Comparison of ENCODE assay signal across 11 cellular contexts in genomic region chr1:26618561-26618960, GRCh38.
DNase-seq lines count a peak whose midpoint lies in the region; ATAC-seq and TF ChIP-seq lines count a peak whose summit lies in the region.
"Had no signal": no experiment of that assay in that cellular context is flagged by ENCODE, and none has a peak within 500 bp of the region (broad histone marks: within the 10 kb centered on the region; RNA-seq: fewer than 3 reads in every experiment).

No MANE protein-coding gene starts in this region.

- H3K27me3 Mint-ChIP-seq in MCF 10A (ENCODE audit: insufficient read depth, unreplicated experiment) (no peaks in the 10 kb centered on the region), neural crest cell (ENCODE audit: low read depth) (no peaks in the 10 kb centered on the region)
- no peaks in the 10 kb centered on the region for H3K27me3 Mint-ChIP-seq in CD4-positive, alpha-beta memory T cell

- no TSS peak for BruUV-seq in MCF 10A (replicated peaks; lab: Mats Ljungman, UMichigan)

- no peaks in the 10 kb centered on the region for H3K9me3 ChIP-seq in Loucy (ENCODE audit: insufficient read depth, low read depth, low read length)
- no peaks in the 10 kb centered on the region for H3K9me3 ChIP-seq in CD4-positive, alpha-beta memory T cell (ENCODE audit: control insufficient read depth in 1 of 2, low read length in 2 of 2)
- H3K9me3 ChIP-seq: SK-N-SH had no signal

- no peak overlapping the region for H3K4me3 ChIP-seq in Loucy (ENCODE audit: low read length, poor library complexity, severe bottlenecking)
- H3K4me3 ChIP-seq in CD4-positive, alpha-beta memory T cell (ENCODE audit: low read length in 2 of 2), result no peak overlapping the region

- H3K36me3 Mint-ChIP-seq in MCF 10A (ENCODE audit: insufficient read depth, unreplicated experiment), result peaks cover 4% of the 10 kb centered on the region
- H3K36me3 Mint-ChIP-seq in neural crest cell (ENCODE audit: low read depth), result no peaks in the 10 kb centered on the region
- H3K36me3 Mint-ChIP-seq in CD4-positive, alpha-beta memory T cell, result peaks cover 0 to 12% of the 10 kb centered on the region in 2 donors

- no peak overlapping the region for H3K27ac ChIP-seq in CD4-positive, alpha-beta memory T cell (ENCODE audit: low read depth, low read length)

- no peaks in the 10 kb centered on the region for H4K20me1 ChIP-seq in Loucy (ENCODE audit: insufficient read depth, low read length, poor library complexity, severe bottlenecking)

- H3K9me2 ChIP-seq in Loucy (replicated peaks; ENCODE audit: low read depth, low read length), result no peaks in the 10 kb centered on the region
- H3K9me2 ChIP-seq: SK-N-SH had no signal

- peak overlapping the region; percentile 51 for H3K4me2 ChIP-seq in Loucy (ENCODE audit: low read depth, low read length, poor library complexity, severe bottlenecking)

- H3K4me1 ChIP-seq in Loucy (ENCODE audit: insufficient read depth, low read length, poor library complexity, severe bottlenecking), result peaks cover 18% of the 10 kb centered on the region
- peaks cover 19% of the 10 kb centered on the region for H3K4me1 ChIP-seq in CD4-positive, alpha-beta memory T cell (ENCODE audit: insufficient read depth, low read length)

- POLR2A ChIA-PET in MCF 10A (lab: Yijun Ruan, JAX), result interaction anchor here (0.6 to 1.0 kb wide), 5 partner anchors 83 to 376 kb away, joined by 3 read pairs; no protein-coding TSS in a partner anchor
- POLR2A ChIA-PET in CD4-positive, alpha-beta memory T cell (lab: Charles Lee; ENCODE audit: partially characterized antibody), result interaction anchor here (0.6 to 0.8 kb wide), 2 partner anchors 59 to 139 kb away, joined by 3 read pairs; no protein-coding TSS in a partner anchor

- peaks cover 7% of the 10 kb centered on the region; the same call in 1 of the 2 replicates for H3F3A ChIP-seq in Loucy (ENCODE audit: low read depth)

- TF ChIP-seq CTCF in Loucy (conservative IDR thresholded peaks at IDR 0.05; ENCODE audit: low read length) (no peak), MCF 10A (IDR thresholded peaks at IDR 0.05; ENCODE audit: unreplicated experiment) (no peak), neural crest cell (conservative IDR thresholded peaks at IDR 0.05) (no peak)

- peak overlapping the region; percentile 98 for H3K27ac Mint-ChIP-seq in MCF 10A (ENCODE audit: low read depth, unreplicated experiment)
- H3K27ac Mint-ChIP-seq in neural crest cell (ENCODE audit: unreplicated experiment), result no peak overlapping the region
- H3K27ac Mint-ChIP-seq in CD4-positive, alpha-beta memory T cell, result peak overlapping the region in 3 of 7 donors; percentile 6 to 65 (median 55)

- ATAC-seq in GM21528 (IDR thresholded peaks at IDR 0.05; ENCODE audit: low FRiP score, unreplicated experiment), result no peak
- ATAC-seq in GM18907 (IDR thresholded peaks at IDR 0.05; ENCODE audit: unreplicated experiment), result no peak
- no peak for ATAC-seq in HG03135 (IDR thresholded peaks at IDR 0.05; ENCODE audit: unreplicated experiment)

- H3K4me3 Mint-ChIP-seq in MCF 10A (ENCODE audit: unreplicated experiment) (no peak overlapping the region), neural crest cell (peak overlapping the region; percentile 25)
- H3K4me3 Mint-ChIP-seq in CD4-positive, alpha-beta memory T cell, result peak overlapping the region in 2 of 8 donors; percentile 36 to 43

- no peaks in the 10 kb centered on the region for H3K79me2 ChIP-seq in Loucy (ENCODE audit: insufficient read depth, low read length)

- H3K36me3 ChIP-seq in Loucy (ENCODE audit: insufficient read depth, low read length), result no peaks in the 10 kb centered on the region
- no peaks in the 10 kb centered on the region for H3K36me3 ChIP-seq in CD4-positive, alpha-beta memory T cell (ENCODE audit: insufficient read depth, low read length)

- DNase-seq in CD1c-positive myeloid dendritic cell (ENCODE audit: extremely low spot score) (peak; percentile 23), MCF 10A (ENCODE audit: unreplicated experiment) (no peak), neural crest cell (ENCODE audit: low read depth, low spot score) (no peak)
- DNase-seq in CD4-positive, alpha-beta memory T cell, result no peak
- DNase-seq: NCI-H1930; SK-N-SH; stimulated activated CD4-positive, alpha-beta T cell treated with anti-CD3 and anti-CD28 coated beads, Interleukin-2, amount 100 ng/mL, for 48 hours had no signal

- no peak overlapping the region for H2AFZ ChIP-seq in Loucy (ENCODE audit: low read length)

- no peaks in the 10 kb centered on the region for H3K9me3 Mint-ChIP-seq in MCF 10A (ENCODE audit: unreplicated experiment)
- H3K9me3 Mint-ChIP-seq in neural crest cell, result no peaks in the 10 kb centered on the region
- H3K9me3 Mint-ChIP-seq in CD4-positive, alpha-beta memory T cell, result no peaks in the 10 kb centered on the region

- peak overlapping the region; percentile 38 for H3K9ac ChIP-seq in Loucy (ENCODE audit: low read depth, low read length, poor library complexity, severe bottlenecking)

- CTCF ChIA-PET in MCF 10A (lab: Yijun Ruan, JAX), result interaction anchor here (0.6 to 1.3 kb wide), 4 partner anchors 16 to 150 kb away, joined by 3 to 5 read pairs (median 3); no protein-coding TSS in a partner anchor
- CTCF ChIA-PET in CD4-positive, alpha-beta memory T cell (lab: Charles Lee; ENCODE audit: partially characterized antibody), result interaction anchor here (1.7 kb wide), 1 partner anchor 181 kb away, joined by 4 read pairs; no protein-coding TSS in a partner anchor

- no peaks in the 10 kb centered on the region for H3K27me3 ChIP-seq in Loucy (ENCODE audit: insufficient read depth, low read length, poor library complexity, severe bottlenecking)
- no peaks in the 10 kb centered on the region for H3K27me3 ChIP-seq in CD4-positive, alpha-beta memory T cell (ENCODE audit: insufficient read depth, low read length)

- intact Hi-C loops in MCF 10A (cut with micrococcal nuclease), result no loop called here
- intact Hi-C loops in CD4-positive, alpha-beta memory T cell (cut with micrococcal nuclease), result no loop called here

- H3K4me1 Mint-ChIP-seq in MCF 10A (ENCODE audit: insufficient read depth, unreplicated experiment) (peaks cover 7% of the 10 kb centered on the region), neural crest cell (peaks cover 28% of the 10 kb centered on the region)
- peaks cover 13 to 22% (median 18%) of the 10 kb centered on the region in 4 donors for H3K4me1 Mint-ChIP-seq in CD4-positive, alpha-beta memory T cell
